ENCODE assay signal across 1 cellular context in the genomic region with DNA sequence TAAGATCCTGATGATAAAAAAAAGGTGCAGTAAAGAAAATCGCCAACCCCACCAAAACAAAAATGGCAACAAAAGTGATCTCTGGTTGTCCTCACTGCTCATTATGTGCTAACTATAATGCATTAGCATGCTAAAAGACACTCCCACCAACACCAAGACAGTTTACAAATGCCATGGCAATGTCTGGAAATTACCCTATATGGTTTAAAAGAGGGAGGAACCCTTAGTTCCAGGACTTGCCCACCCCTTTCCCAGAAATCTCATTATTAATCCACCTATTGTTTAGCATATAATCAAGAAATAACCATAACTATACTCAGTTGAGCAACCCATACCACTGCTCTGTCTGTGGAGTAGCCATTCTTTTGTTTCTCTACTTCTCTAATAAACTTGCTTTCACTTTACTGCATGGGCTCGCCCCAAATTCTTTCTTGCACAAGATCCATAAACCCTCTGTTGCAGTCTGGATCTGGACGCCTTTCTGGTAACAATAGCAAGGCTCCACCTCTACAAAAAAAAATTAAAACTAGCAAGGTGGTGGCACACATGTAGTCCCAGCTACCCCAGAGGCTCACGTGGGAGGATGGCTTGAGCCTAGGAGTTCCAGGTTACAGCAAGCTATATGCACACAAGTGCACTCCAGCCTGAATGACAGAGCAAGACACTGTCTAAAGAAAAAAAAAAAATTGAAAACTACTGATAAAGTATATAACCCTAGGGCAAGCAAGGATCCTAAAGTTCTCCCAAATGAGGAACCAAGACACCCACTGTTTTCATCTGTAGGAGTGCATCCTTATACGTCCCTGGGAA.
TF ChIP-seq lines count a peak whose summit lies in the region.

No MANE protein-coding gene starts in this region.

TF ChIP-seq in K562, 482 proteins besides CTCF, POLR2A, EP300 and RAD21 (continued from another document and continues in another):
- TF ChIP-seq ZBTB40 (IDR thresholded peaks at IDR 0.05) = peak; percentile 70
- TF ChIP-seq ZBTB40 (CRISPR knock-in tag; IDR thresholded peaks at IDR 0.05) = no peak
- peak; percentile 20; the same call in 1 of the 2 replicates for TF ChIP-seq CREB1 (IDR thresholded peaks at IDR 0.05)
- TF ChIP-seq CREB1 (CRISPR knock-in tag; IDR thresholded peaks at IDR 0.05) = no peak
- TF ChIP-seq RCOR1 (IDR thresholded peaks at IDR 0.05; ENCODE audit: borderline replicate concordance in 1 of 2, low read depth in 2 of 2, low read length in 2 of 2) = no peak
- peak; percentile 23; the same call in 1 of the 2 replicates for TF ChIP-seq MAFK (IDR thresholded peaks at IDR 0.05; ENCODE audit: low read length)
- TF ChIP-seq TEAD2 (tag; IDR thresholded peaks at IDR 0.05) = no peak
- TF ChIP-seq ATF7 (IDR thresholded peaks at IDR 0.05) = no peak
- TF ChIP-seq CEBPG (CRISPR knock-in tag; IDR thresholded peaks at IDR 0.05) = no peak
- TF ChIP-seq CEBPG (tag; conservative IDR thresholded peaks at IDR 0.05 in 1 of 2, IDR thresholded peaks at IDR 0.05 in 1 of 2) = peak in 1 of 2 experiments; percentile 67; a peak in 2 of 4 replicates
- TF ChIP-seq ZNF316 (IDR thresholded peaks at IDR 0.05) = peak; percentile 11; the same call in 1 of the 2 replicates
- TF ChIP-seq PTBP1 (IDR thresholded peaks at IDR 0.05; ENCODE audit: low read depth, low read length) = peak; percentile 94
- no peak for TF ChIP-seq NELFE (IDR thresholded peaks at IDR 0.05; ENCODE audit: insufficient read depth, insufficient read length)
- TF ChIP-seq, protein P1, sequence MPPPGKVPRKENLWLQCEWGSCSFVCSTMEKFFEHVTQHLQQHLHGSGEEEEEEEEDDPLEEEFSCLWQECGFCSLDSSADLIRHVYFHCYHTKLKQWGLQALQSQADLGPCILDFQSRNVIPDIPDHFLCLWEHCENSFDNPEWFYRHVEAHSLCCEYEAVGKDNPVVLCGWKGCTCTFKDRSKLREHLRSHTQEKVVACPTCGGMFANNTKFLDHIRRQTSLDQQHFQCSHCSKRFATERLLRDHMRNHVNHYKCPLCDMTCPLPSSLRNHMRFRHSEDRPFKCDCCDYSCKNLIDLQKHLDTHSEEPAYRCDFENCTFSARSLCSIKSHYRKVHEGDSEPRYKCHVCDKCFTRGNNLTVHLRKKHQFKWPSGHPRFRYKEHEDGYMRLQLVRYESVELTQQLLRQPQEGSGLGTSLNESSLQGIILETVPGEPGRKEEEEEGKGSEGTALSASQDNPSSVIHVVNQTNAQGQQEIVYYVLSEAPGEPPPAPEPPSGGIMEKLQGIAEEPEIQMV (tag; conservative IDR thresholded peaks at IDR 0.05; ENCODE audit: low read depth) = no peak
- TF ChIP-seq BACH1 (tag; IDR thresholded peaks at IDR 0.05) = no peak
- 0 out of 2 replicates have a peak, but pooled peaks have one; percentile 14 for TF ChIP-seq POLR2G (IDR thresholded peaks at IDR 0.05; ENCODE audit: low read depth, low read length)
- TF ChIP-seq TEAD4 (IDR thresholded peaks at IDR 0.05; ENCODE audit: low read length) = peak; percentile 42; the same call in 1 of the 2 replicates
- no peak for TF ChIP-seq TEAD4 (CRISPR knock-in tag; IDR thresholded peaks at IDR 0.05; ENCODE audit: borderline replicate concordance)
- TF ChIP-seq HDAC2 (IDR thresholded peaks at IDR 0.05) = no peak
- TF ChIP-seq GTF2B (IDR thresholded peaks at IDR 0.05; ENCODE audit: extremely low read depth, insufficient read length) = peak; percentile 41
- no peak for TF ChIP-seq ZBTB26 (CRISPR knock-in tag; IDR thresholded peaks at IDR 0.05)
- no peak for TF ChIP-seq RAD51 (IDR thresholded peaks at IDR 0.05; ENCODE audit: borderline replicate concordance, low read depth)
- no peak; the same call in 1 of the 2 replicates for TF ChIP-seq DPF2 (IDR thresholded peaks at IDR 0.05)
- TF ChIP-seq RBM14 (IDR thresholded peaks at IDR 0.05; ENCODE audit: borderline replicate concordance, insufficient read depth, low read depth, low read length) = no peak
- no peak for TF ChIP-seq GABPB2 (CRISPR knock-in tag; conservative IDR thresholded peaks at IDR 0.05)
- peak; percentile 81 for TF ChIP-seq TBP (optimal IDR thresholded peaks at IDR 0.05; ENCODE audit: low read depth, low read length)
- TF ChIP-seq RBFOX2 (IDR thresholded peaks at IDR 0.05; ENCODE audit: low read depth, low read length) = peak; percentile 52; the same call in 1 of the 2 replicates
- TF ChIP-seq PML (IDR thresholded peaks at IDR 0.05; ENCODE audit: low read length) = peak; percentile 86; the same call in 1 of the 2 replicates
- 0 out of 4 replicates have a peak, but pooled peaks of 1 of the 2 experiments have one; percentile 17 for TF ChIP-seq MNT (conservative IDR thresholded peaks at IDR 0.05)
- TF ChIP-seq PHF21A (IDR thresholded peaks at IDR 0.05; ENCODE audit: borderline replicate concordance, low read depth) = no peak
- TF ChIP-seq SOX6 (IDR thresholded peaks at IDR 0.05) = peak; percentile 63
- TF ChIP-seq, protein P2, sequence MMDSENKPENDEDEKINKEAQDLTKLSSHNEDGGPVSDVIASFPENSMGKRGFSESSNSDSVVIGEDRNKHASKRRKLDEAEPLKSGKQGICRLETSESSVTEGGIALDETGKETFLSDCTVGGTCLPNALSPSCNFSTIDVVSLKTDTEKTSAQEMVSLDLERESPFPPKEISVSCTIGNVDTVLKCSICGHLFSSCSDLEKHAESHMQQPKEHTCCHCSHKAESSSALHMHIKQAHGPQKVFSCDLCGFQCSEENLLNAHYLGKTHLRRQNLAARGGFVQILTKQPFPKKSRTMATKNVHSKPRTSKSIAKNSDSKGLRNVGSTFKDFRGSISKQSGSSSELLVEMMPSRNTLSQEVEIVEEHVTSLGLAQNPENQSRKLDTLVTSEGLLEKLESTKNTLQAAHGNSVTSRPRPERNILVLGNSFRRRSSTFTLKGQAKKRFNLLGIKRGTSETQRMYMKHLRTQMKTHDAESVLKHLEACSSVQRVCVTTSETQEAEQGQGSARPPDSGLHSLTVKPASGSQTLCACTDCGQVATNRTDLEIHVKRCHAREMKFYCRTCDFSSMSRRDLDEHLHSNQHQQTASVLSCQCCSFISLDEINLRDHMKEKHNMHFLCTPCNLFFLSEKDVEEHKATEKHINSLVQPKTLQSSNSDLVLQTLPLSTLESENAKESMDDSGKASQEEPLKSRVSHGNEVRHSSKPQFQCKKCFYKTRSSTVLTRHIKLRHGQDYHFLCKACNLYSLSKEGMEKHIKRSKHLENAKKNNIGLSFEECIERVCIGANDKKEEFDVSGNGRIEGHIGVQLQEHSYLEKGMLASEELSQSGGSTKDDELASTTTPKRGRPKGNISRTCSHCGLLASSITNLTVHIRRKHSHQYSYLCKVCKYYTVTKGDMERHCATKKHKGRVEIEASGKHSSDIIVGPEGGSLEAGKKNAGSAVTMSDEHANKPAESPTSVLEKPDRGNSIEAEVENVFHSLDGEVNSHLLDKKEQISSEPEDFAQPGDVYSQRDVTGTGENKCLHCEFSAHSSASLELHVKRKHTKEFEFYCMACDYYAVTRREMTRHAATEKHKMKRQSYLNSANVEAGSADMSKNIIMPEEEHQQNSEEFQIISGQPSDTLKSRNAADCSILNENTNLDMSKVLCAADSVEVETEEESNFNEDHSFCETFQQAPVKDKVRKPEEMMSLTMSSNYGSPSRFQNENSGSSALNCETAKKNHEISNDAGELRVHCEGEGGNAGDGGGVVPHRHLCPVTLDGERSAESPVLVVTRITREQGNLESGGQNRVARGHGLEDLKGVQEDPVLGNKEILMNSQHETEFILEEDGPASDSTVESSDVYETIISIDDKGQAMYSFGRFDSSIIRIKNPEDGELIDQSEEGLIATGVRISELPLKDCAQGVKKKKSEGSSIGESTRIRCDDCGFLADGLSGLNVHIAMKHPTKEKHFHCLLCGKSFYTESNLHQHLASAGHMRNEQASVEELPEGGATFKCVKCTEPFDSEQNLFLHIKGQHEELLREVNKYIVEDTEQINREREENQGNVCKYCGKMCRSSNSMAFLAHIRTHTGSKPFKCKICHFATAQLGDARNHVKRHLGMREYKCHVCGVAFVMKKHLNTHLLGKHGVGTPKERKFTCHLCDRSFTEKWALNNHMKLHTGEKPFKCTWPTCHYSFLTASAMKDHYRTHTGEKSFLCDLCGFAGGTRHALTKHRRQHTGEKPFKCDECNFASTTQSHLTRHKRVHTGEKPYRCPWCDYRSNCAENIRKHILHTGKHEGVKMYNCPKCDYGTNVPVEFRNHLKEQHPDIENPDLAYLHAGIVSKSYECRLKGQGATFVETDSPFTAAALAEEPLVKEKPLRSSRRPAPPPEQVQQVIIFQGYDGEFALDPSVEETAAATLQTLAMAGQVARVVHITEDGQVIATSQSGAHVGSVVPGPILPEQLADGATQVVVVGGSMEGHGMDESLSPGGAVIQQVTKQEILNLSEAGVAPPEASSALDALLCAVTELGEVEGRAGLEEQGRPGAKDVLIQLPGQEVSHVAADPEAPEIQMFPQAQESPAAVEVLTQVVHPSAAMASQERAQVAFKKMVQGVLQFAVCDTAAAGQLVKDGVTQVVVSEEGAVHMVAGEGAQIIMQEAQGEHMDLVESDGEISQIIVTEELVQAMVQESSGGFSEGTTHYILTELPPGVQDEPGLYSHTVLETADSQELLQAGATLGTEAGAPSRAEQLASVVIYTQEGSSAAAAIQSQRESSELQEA (IDR thresholded peaks at IDR 0.05; ENCODE audit: low read depth) = no peak
